Comparison of ENCODE assay signal across 1 cellular context in the genomic region with DNA sequence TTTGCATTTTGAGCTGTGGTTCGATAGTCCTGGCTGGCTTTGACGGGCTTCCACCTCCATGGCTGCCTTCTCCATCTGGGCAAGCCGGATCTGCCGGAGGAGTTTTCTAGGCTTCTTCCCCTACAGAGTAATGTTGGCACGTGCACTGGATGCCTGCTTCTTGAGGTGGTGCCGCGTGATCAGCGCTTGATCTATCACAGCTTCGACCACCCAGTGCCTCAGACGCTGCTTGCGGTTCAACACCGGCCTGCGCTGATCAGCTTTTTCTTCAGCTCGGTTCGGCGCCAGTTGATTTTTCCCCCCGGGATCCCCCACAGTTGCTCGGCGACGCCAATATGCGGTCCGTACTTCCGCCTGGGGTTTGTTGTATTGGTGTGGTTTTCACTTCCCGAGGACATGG.
TF ChIP-seq lines count a peak whose summit lies in the region.

No MANE protein-coding gene starts in this region.

TF ChIP-seq in GM23338, 12 proteins besides CTCF, POLR2A, EP300 and RAD21 (continued from another document):
- TF ChIP-seq, protein P1, sequence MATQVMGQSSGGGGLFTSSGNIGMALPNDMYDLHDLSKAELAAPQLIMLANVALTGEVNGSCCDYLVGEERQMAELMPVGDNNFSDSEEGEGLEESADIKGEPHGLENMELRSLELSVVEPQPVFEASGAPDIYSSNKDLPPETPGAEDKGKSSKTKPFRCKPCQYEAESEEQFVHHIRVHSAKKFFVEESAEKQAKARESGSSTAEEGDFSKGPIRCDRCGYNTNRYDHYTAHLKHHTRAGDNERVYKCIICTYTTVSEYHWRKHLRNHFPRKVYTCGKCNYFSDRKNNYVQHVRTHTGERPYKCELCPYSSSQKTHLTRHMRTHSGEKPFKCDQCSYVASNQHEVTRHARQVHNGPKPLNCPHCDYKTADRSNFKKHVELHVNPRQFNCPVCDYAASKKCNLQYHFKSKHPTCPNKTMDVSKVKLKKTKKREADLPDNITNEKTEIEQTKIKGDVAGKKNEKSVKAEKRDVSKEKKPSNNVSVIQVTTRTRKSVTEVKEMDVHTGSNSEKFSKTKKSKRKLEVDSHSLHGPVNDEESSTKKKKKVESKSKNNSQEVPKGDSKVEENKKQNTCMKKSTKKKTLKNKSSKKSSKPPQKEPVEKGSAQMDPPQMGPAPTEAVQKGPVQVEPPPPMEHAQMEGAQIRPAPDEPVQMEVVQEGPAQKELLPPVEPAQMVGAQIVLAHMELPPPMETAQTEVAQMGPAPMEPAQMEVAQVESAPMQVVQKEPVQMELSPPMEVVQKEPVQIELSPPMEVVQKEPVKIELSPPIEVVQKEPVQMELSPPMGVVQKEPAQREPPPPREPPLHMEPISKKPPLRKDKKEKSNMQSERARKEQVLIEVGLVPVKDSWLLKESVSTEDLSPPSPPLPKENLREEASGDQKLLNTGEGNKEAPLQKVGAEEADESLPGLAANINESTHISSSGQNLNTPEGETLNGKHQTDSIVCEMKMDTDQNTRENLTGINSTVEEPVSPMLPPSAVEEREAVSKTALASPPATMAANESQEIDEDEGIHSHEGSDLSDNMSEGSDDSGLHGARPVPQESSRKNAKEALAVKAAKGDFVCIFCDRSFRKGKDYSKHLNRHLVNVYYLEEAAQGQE (IDR thresholded peaks at IDR 0.05; ENCODE audit: unreplicated experiment), result no peak
- TF ChIP-seq ZNF331 (CRISPR knock-in tag; IDR thresholded peaks at IDR 0.05; ENCODE audit: low read depth) (no peak), CREB1 (CRISPR knock-in tag; IDR thresholded peaks at IDR 0.05; ENCODE audit: low read depth) (no peak)
